In genomic region chrX:78687586-78687985, GRCh38 we compare ENCODE assay signal across 17 cellular contexts.
A peak's percentile ranks its signal among the peaks of the same experiment; 100 is the strongest.
DNase-seq lines count a peak whose midpoint lies in the region; ATAC-seq, FAIRE-seq and TF ChIP-seq lines count a peak whose summit lies in the region.
"Had no signal": no experiment of that assay in that cellular context is flagged by ENCODE, and none has a peak within 500 bp of the region (broad histone marks: within the 10 kb centered on the region; RNA-seq: fewer than 3 reads in every experiment).

No MANE protein-coding gene starts in this region.

- H3K4me3 Mint-ChIP-seq in stimulated activated naive B cell treated with anti-CD40 and anti-IgM and Interleukin-4, amounts not matched to agents 10 μg/mL and 1 μg/mL and 100 μg/mL, for 72 hours: no peak overlapping the region
- H3K4me3 Mint-ChIP-seq: activated naive CD4-positive, alpha-beta T cell treated with anti-CD3 and anti-CD28 coated beads, Interleukin-2, amount 10 ng/mL, durations not matched to agents 7 days and 5 days; stimulated activated naive CD8-positive, alpha-beta T cell treated with anti-CD3 and anti-CD28 coated beads, Interleukin-15, Interleukin-2, amounts not matched to agents 100 ng/mL and 50 ng/mL, for 24 hours; WTC11 had no signal

- ATAC-seq in HG02759 (IDR thresholded peaks at IDR 0.05; ENCODE audit: unreplicated experiment) (peak; percentile 99), HG03469 (IDR thresholded peaks at IDR 0.05; ENCODE audit: unreplicated experiment) (peak; percentile 92)
- ATAC-seq in stimulated activated naive B cell treated with anti-CD40 and anti-IgM and Interleukin-4, amounts not matched to agents 10 μg/mL and 1 μg/mL and 100 μg/mL, for 72 hours (replicated peaks): peak; percentile 97 to 99
- ATAC-seq: gastrocnemius medialis, left ventricle myocardium superior, WTC11 had no signal

- no peaks in the 10 kb centered on the region for H3K9me3 Mint-ChIP-seq in stimulated activated naive B cell treated with anti-CD40 and anti-IgM and Interleukin-4, amounts not matched to agents 10 μg/mL and 1 μg/mL and 100 μg/mL, for 72 hours
- H3K9me3 Mint-ChIP-seq: activated naive CD4-positive, alpha-beta T cell treated with anti-CD3 and anti-CD28 coated beads, Interleukin-2, amount 10 ng/mL, durations not matched to agents 7 days and 5 days; stimulated activated naive CD8-positive, alpha-beta T cell treated with anti-CD3 and anti-CD28 coated beads, Interleukin-15, Interleukin-2, amounts not matched to agents 100 ng/mL and 50 ng/mL, for 24 hours; WTC11 had no signal

- H3K4me1 Mint-ChIP-seq in stimulated activated naive B cell treated with anti-CD40 and anti-IgM and Interleukin-4, amounts not matched to agents 10 μg/mL and 1 μg/mL and 100 μg/mL, for 72 hours: peaks cover 1 to 15% of the 10 kb centered on the region in 2 donors
- H3K4me1 Mint-ChIP-seq: activated naive CD4-positive, alpha-beta T cell treated with anti-CD3 and anti-CD28 coated beads, Interleukin-2, amount 10 ng/mL, durations not matched to agents 7 days and 5 days; WTC11 had no signal

- H3K27me3 Mint-ChIP-seq in stimulated activated naive B cell treated with anti-CD40 and anti-IgM and Interleukin-4, amounts not matched to agents 10 μg/mL and 1 μg/mL and 100 μg/mL, for 72 hours: no peaks in the 10 kb centered on the region
- H3K27me3 Mint-ChIP-seq: activated naive CD4-positive, alpha-beta T cell treated with anti-CD3 and anti-CD28 coated beads, Interleukin-2, amount 10 ng/mL, durations not matched to agents 7 days and 5 days; stimulated activated naive CD8-positive, alpha-beta T cell treated with anti-CD3 and anti-CD28 coated beads, Interleukin-15, Interleukin-2, amounts not matched to agents 100 ng/mL and 50 ng/mL, for 24 hours had no signal

- no peak for TF ChIP-seq CTCF in GM20000 (IDR thresholded peaks at IDR 0.05; ENCODE audit: extremely low read depth, missing control alignments)

- peak overlapping the region; percentile 6 for H3K27ac Mint-ChIP-seq in stimulated activated naive B cell treated with anti-CD40 and anti-IgM and Interleukin-4, amounts not matched to agents 10 μg/mL and 1 μg/mL and 100 μg/mL, for 72 hours
- H3K27ac Mint-ChIP-seq: activated naive CD4-positive, alpha-beta T cell treated with anti-CD3 and anti-CD28 coated beads, Interleukin-2, amount 10 ng/mL, durations not matched to agents 7 days and 5 days; stimulated activated naive CD8-positive, alpha-beta T cell treated with anti-CD3 and anti-CD28 coated beads, Interleukin-15, Interleukin-2, amounts not matched to agents 100 ng/mL and 50 ng/mL, for 24 hours; WTC11 had no signal

- no peak for TF ChIP-seq POLR2A in H54 (IDR thresholded peaks at IDR 0.05; ENCODE audit: low read depth, low read length)

- FAIRE-seq in GM19239 (lab: Jason Lieb, UNC) (peak; percentile 86), H54 (lab: Jason Lieb, UNC) (no peak)
- FAIRE-seq: D721Med, HTR-8/SVneo had no signal

- H3K36me3 Mint-ChIP-seq in stimulated activated naive B cell treated with anti-CD40 and anti-IgM and Interleukin-4, amounts not matched to agents 10 μg/mL and 1 μg/mL and 100 μg/mL, for 72 hours: peaks cover 0 to 3% of the 10 kb centered on the region in 2 donors
- H3K36me3 Mint-ChIP-seq: activated naive CD4-positive, alpha-beta T cell treated with anti-CD3 and anti-CD28 coated beads, Interleukin-2, amount 10 ng/mL, durations not matched to agents 7 days and 5 days; WTC11 had no signal

- DNase-seq in GM19239 (ENCODE audit: insufficient read length, low spot score) (no peak), GM20000 (ENCODE audit: low spot score) (no peak), H54 (ENCODE audit: insufficient read length, low spot score) (no peak)
- DNase-seq in stimulated activated naive B cell treated with anti-CD40 and anti-IgM and Interleukin-4, amounts not matched to agents 10 μg/mL and 1 μg/mL and 100 μg/mL, for 72 hours: peak; percentile 3
- no peak for DNase-seq in effector CD8-positive, alpha-beta T cell (lab: John Stamatoyannopoulos, UW)
- DNase-seq: activated naive CD4-positive, alpha-beta T cell treated with anti-CD3 and anti-CD28 coated beads, Interleukin-2, amount 10 ng/mL, durations not matched to agents 7 days and 5 days; cortex of kidney; gastrocnemius medialis; left ventricle myocardium superior; NCI-H2081; occipital lobe had no signal
